9 cellular contexts compared by ENCODE assay signal in genomic region chr16:20903116-20903888, GRCh38. TPM values are rescaled to one million over a fixed set of nuclear protein-coding genes. Genes with fewer than 3 reads are reported as not detected.
DNase-seq lines count a peak whose midpoint lies in the region; ATAC-seq and TF ChIP-seq lines count a peak whose summit lies in the region.
"Had no signal": no experiment of that assay in that cellular context is flagged by ENCODE, and none has a peak within 500 bp of the region (broad histone marks: within the 10 kb centered on the region; RNA-seq: fewer than 3 reads in every experiment).

No MANE protein-coding gene starts in this region.

- H3K27ac Mint-ChIP-seq in activated T-cell treated with anti-CD3 and anti-CD28 coated beads, Interleukin-2, amount 50 U/mL, for 72 hours = peak overlapping the region; percentile 8

- peak overlapping the region; percentile 29 to 77 for H3K4me3 Mint-ChIP-seq in activated T-cell treated with anti-CD3 and anti-CD28 coated beads, Interleukin-2, amount 50 U/mL, for 72 hours

- no peak overlapping the region for H3K9ac ChIP-seq in liver (ENCODE audit: low read depth in 1 of 2, low read length in 2 of 2)

- H3K9me3 Mint-ChIP-seq in activated T-cell treated with anti-CD3 and anti-CD28 coated beads, Interleukin-2, amount 50 U/mL, for 72 hours = no peaks in the 10 kb centered on the region

- peaks cover 6 to 32% (median 20%) of the 10 kb centered on the region in 4 donors for H3K4me1 ChIP-seq in liver (ENCODE audit: control insufficient read depth in 4 of 4, insufficient read depth in 4 of 4, low read length in 3 of 4)
- H3K4me1 ChIP-seq in tibial artery = peaks cover 0 to 81% (median 71%) of the 10 kb centered on the region in 4 donors

- H3K9me3 ChIP-seq in WERI-Rb-1 (ENCODE audit: severe bottlenecking) = no peaks in the 10 kb centered on the region
- no peaks in the 10 kb centered on the region for H3K9me3 ChIP-seq in liver (ENCODE audit: control insufficient read depth in 4 of 4, low read length in 3 of 4)
- H3K9me3 ChIP-seq in tibial artery = no peaks in the 10 kb centered on the region

- peaks cover 70% of the 10 kb centered on the region for H3K4me1 Mint-ChIP-seq in activated T-cell treated with anti-CD3 and anti-CD28 coated beads, Interleukin-2, amount 50 U/mL, for 72 hours (ENCODE audit: low read depth)

- peak overlapping the region; percentile 98 for H3K27ac ChIP-seq in WERI-Rb-1
- peak overlapping the region; percentile 48 to 62 for H3K27ac ChIP-seq in liver (ENCODE audit: low read depth in 1 of 2, low read length in 2 of 2)
- H3K27ac ChIP-seq in tibial artery = peak overlapping the region; percentile 96 to 98

- DNase-seq in activated T-cell treated with anti-CD3 and anti-CD28 coated beads, Interleukin-2, amount 50 U/mL, for 72 hours = no peak
- no peak for DNase-seq in activated T-cell treated with anti-CD3 and anti-CD28 coated beads, Interleukin-2, amount 50 U/mL, for 1 hour
- DNase-seq in WERI-Rb-1 (no peak), tibial artery (no peak), head of caudate nucleus (no peak)
- DNase-seq: NCI-H2081 had no signal

- 93% methylated on average over 5 of the region's 5 CpGs for WGBS in liver

- H3K36me3 ChIP-seq in WERI-Rb-1 (peaks cover 28% of the 10 kb centered on the region), liver (ENCODE audit: control insufficient read depth in 4 of 4, insufficient read depth in 3 of 4, low read depth in 1 of 4, low read length in 3 of 4) (peaks cover 0 to 5% (median 0%) of the 10 kb centered on the region in 4 donors), tibial artery (no peaks in the 10 kb centered on the region)

- H3K36me3 Mint-ChIP-seq in activated T-cell treated with anti-CD3 and anti-CD28 coated beads, Interleukin-2, amount 50 U/mL, for 72 hours (ENCODE audit: insufficient read depth in 2 of 2) = peaks cover 10 to 22% of the 10 kb centered on the region in 2 donors

- H3K27me3 ChIP-seq in WERI-Rb-1 (ENCODE audit: insufficient read depth, low read depth, severe bottlenecking) = no peaks in the 10 kb centered on the region
- H3K27me3 ChIP-seq in liver (ENCODE audit: control insufficient read depth in 4 of 4, insufficient read depth in 4 of 4, low read length in 3 of 4) = no peaks in the 10 kb centered on the region
- H3K27me3 ChIP-seq in tibial artery = no peaks in the 10 kb centered on the region

- TF ChIP-seq RAD21 in liver (IDR thresholded peaks at IDR 0.05) = no peak

- H3K4me3 ChIP-seq in WERI-Rb-1 (ENCODE audit: low read depth, low read length) (no peak overlapping the region), liver (ENCODE audit: low read depth in 1 of 3, low read length in 3 of 3) (no peak overlapping the region), tibial artery (no peak overlapping the region)

- no peak for ATAC-seq in activated T-cell treated with anti-CD3 and anti-CD28 coated beads, Interleukin-2, amount 50 U/mL, for 72 hours (replicated peaks in 1 of 2)
- ATAC-seq in GM21515 (IDR thresholded peaks at IDR 0.05; ENCODE audit: unreplicated experiment) (no peak), GM18502 (IDR thresholded peaks at IDR 0.05; ENCODE audit: poor library complexity, unreplicated experiment) (no peak)

- TF ChIP-seq CTCF in WERI-Rb-1 (IDR thresholded peaks at IDR 0.05; ENCODE audit: low read depth, low read length) = no peak
- no peak for TF ChIP-seq CTCF in liver (IDR thresholded peaks at IDR 0.05; ENCODE audit: low read depth, low read length, missing input control)
- TF ChIP-seq CTCF in tibial artery (IDR thresholded peaks at IDR 0.05) = no peak

- intact Hi-C loops in tibial artery (cut with DNase I; ENCODE audit: low total_unique reads) = loop anchor here (5.0 to 10.0 kb wide), 2 partner anchors 36 to 1771 kb away; no protein-coding TSS in a partner anchor
- intact Hi-C loops in head of caudate nucleus (cut with DNase I) = no loop called here

- no peaks in the 10 kb centered on the region for H3K27me3 Mint-ChIP-seq in activated T-cell treated with anti-CD3 and anti-CD28 coated beads, Interleukin-2, amount 50 U/mL, for 72 hours (ENCODE audit: low read depth)

TF ChIP-seq in liver, 16 proteins besides CTCF, POLR2A, EP300 and RAD21:
- TF ChIP-seq FOXA2 (IDR thresholded peaks at IDR 0.05) (no peak), HNF4G (IDR thresholded peaks at IDR 0.05) (no peak), MAX (IDR thresholded peaks at IDR 0.05) (no peak), REST (IDR thresholded peaks at IDR 0.05) (no peak), GABPA (IDR thresholded peaks at IDR 0.05 in 1 of 2, conservative IDR thresholded peaks at IDR 0.05 in 1 of 2) (no peak), SP1 (IDR thresholded peaks at IDR 0.05) (no peak)

RNA-seq across cellular contexts. Expression of gene LYRM1, which starts 2.7 kb away (rescaled TPM):
- total RNA-seq in activated T-cell treated with anti-CD3 and anti-CD28 coated beads, Interleukin-2, amount 50 U/mL, for 72 hours = 10 to 100 TPM; 31.8 to 44.0 TPM
- 10 to 100 TPM; 33.2 to 49.5 TPM for total RNA-seq in liver
- polyA plus RNA-seq in liver = 10 to 100 TPM; 52.0 to 57.3 TPM

RNA-seq across cellular contexts. Expression of gene DCUN1D3, which starts 3.1 kb away (rescaled TPM):
- 1 to 10 TPM; 5.7 to 9.9 TPM for total RNA-seq in activated T-cell treated with anti-CD3 and anti-CD28 coated beads, Interleukin-2, amount 50 U/mL, for 72 hours
- 10 to 100 TPM in 1 of 2 donors, 1 to 10 TPM in 1; 4.9 to 16.8 TPM for total RNA-seq in liver
- 1 to 10 TPM; 2.7 to 4.6 TPM for polyA plus RNA-seq in liver
